34 cellular contexts compared by ENCODE assay signal in the genomic region with DNA sequence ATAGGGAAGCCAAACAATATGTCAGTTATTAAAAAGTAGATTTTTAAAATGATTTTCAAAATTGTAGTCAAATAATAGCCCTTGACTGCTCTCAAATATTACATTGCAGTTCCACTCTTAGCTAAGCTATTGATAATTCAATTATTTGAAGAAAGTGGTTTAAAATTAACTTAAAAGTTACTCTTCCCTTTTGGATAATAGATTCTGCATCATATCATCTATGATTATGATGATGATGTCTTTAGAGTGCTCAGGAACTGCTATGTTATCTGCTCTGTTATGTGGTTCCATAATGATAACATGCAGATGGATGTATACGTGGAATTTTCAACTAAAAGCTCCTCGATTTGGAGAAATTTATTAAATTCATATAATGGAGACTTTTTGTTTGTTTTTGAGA.
"Had no signal": no experiment of that assay in that cellular context is flagged by ENCODE, and none has a peak within 500 bp of the region (broad histone marks: within the 10 kb centered on the region; RNA-seq: fewer than 3 reads in every experiment).

No MANE protein-coding gene starts in this region.

- H3K27me3 ChIP-seq: MG63 had no signal

- H3K4me3 ChIP-seq: MG63 had no signal

- H3K9me3 ChIP-seq: MG63 had no signal

- H3K36me3 ChIP-seq: MG63 had no signal

- DNase-seq: Karpas-422, Kasumi-1, MG63, MM.1S, MV-4-11, NCI-H1048, NCI-H1092, NCI-H1092 treated with DMSO at 0.1 percent for 48 hours, NCI-H1105, NCI-H1105 treated with DMSO at 0.1 percent for 48 hours, NCI-H1417, NCI-H1417 treated with DMSO at 0.1 percent for 48 hours, NCI-H1436, NCI-H1436 treated with DMSO at 0.1 percent for 48 hours, NCI-H146, NCI-H1694, NCI-H1694 treated with DMSO at 0.1 percent for 48 hours, NCI-H187, NCI-H187 treated with DMSO at 0.1 percent for 48 hours, NCI-H1930, NCI-H2029, NCI-H2029 treated with DMSO at 0.1 percent for 48 hours, NCI-H2081, NCI-H2081 treated with DMSO at 0.1 percent for 48 hours, NCI-H2107, NCI-H2171, NCI-H2171 treated with DMSO at 0.1 percent for 48 hours, NCI-H2227 treated with DMSO at 0.1 percent for 48 hours, NCI-H226, NCI-H345, NCI-H446, NCI-H446 treated with DMSO at 0.1 percent for 48 hours, NCI-H510A had no signal

- H3K9ac ChIP-seq: KMS-11 had no signal

- H3K4me2 ChIP-seq: KMS-11 had no signal

- H3K27ac ChIP-seq: KMS-11 had no signal
